Comparison of ENCODE assay signal across 25 cellular contexts in the genomic region with DNA sequence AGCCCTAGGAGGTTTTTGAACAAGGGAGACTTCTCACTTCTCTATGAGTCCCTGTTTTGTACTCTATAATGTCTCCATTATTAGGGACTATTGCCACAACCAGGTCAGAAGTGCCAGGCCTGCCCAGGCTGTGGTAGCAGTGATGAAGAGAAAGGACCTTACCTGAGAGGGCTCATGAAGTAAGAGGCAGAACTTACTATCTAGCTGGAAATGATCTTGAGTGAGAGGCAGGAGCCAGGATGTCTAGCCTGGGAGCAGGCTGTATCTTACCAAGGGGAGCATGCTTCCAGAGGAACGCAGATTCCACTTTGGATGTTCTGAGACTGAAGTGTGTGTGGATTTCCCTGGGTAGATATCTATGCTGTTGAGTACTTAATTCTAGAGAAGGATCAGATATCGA.
DNase-seq lines count a peak whose midpoint lies in the region; ATAC-seq and TF ChIP-seq lines count a peak whose summit lies in the region.
"Had no signal": no experiment of that assay in that cellular context is flagged by ENCODE, and none has a peak within 500 bp of the region (broad histone marks: within the 10 kb centered on the region; RNA-seq: fewer than 3 reads in every experiment).

No MANE protein-coding gene starts in this region.

- no peak overlapping the region for H3K4me3 Mint-ChIP-seq in activated naive CD4-positive, alpha-beta T cell treated with anti-CD3 and anti-CD28 coated beads for 36 hours
- H3K4me3 Mint-ChIP-seq in stimulated activated effector memory CD8-positive, alpha-beta T cell treated with anti-CD3 and anti-CD28 coated beads, Interleukin-12 subunit alpha, Interleukin-12 subunit beta, amount 100 ng/mL, for 72 hours = no peak overlapping the region
- H3K4me3 Mint-ChIP-seq: CD14-positive monocyte had no signal

- CTCF ChIA-PET in activated naive CD4-positive, alpha-beta T cell treated with anti-CD3 and anti-CD28 coated beads for 36 hours (lab: Charles Lee) = interaction anchor here (0.7 to 3.0 kb wide), 5 partner anchors 14 to 119 kb away, joined by 3 to 13 read pairs (median 4); no protein-coding TSS in a partner anchor

- H2AFZ ChIP-seq in OCI-LY3 (ENCODE audit: low read depth, low read length) = no peak overlapping the region
- H2AFZ ChIP-seq: GM23248, parathyroid adenoma had no signal

- H3K27ac Mint-ChIP-seq in activated naive CD4-positive, alpha-beta T cell treated with anti-CD3 and anti-CD28 coated beads for 36 hours = peak overlapping the region; percentile 33
- H3K27ac Mint-ChIP-seq in stimulated activated effector memory CD8-positive, alpha-beta T cell treated with anti-CD3 and anti-CD28 coated beads, Interleukin-12 subunit alpha, Interleukin-12 subunit beta, amount 100 ng/mL, for 72 hours = peak overlapping the region; percentile 96

- H4K20me1 ChIP-seq in OCI-LY3 (ENCODE audit: insufficient read depth, low read length) = peaks cover 26% of the 10 kb centered on the region; the same call in 1 of the 2 replicates

- H3K36me3 Mint-ChIP-seq in activated naive CD4-positive, alpha-beta T cell treated with anti-CD3 and anti-CD28 coated beads for 36 hours (ENCODE audit: low read depth) = peaks cover 81% of the 10 kb centered on the region
- H3K36me3 Mint-ChIP-seq in stimulated activated effector memory CD8-positive, alpha-beta T cell treated with anti-CD3 and anti-CD28 coated beads, Interleukin-12 subunit alpha, Interleukin-12 subunit beta, amount 100 ng/mL, for 72 hours = peaks cover 99% of the 10 kb centered on the region

- H3K27me3 Mint-ChIP-seq in activated naive CD4-positive, alpha-beta T cell treated with anti-CD3 and anti-CD28 coated beads for 36 hours (ENCODE audit: low read depth) = no peaks in the 10 kb centered on the region

- no peak overlapping the region for H3K4me3 ChIP-seq in OCI-LY3 (ENCODE audit: low read length)
- H3K4me3 ChIP-seq in ascending aorta = no peak overlapping the region
- H3K4me3 ChIP-seq: esophagus muscularis mucosa, gastrocnemius medialis, GM23248, lung, thyroid gland had no signal

- H3K4me1 Mint-ChIP-seq in activated naive CD4-positive, alpha-beta T cell treated with anti-CD3 and anti-CD28 coated beads for 36 hours (ENCODE audit: low read depth) = peaks cover 87% of the 10 kb centered on the region
- peaks cover 78% of the 10 kb centered on the region for H3K4me1 Mint-ChIP-seq in stimulated activated effector memory CD8-positive, alpha-beta T cell treated with anti-CD3 and anti-CD28 coated beads, Interleukin-12 subunit alpha, Interleukin-12 subunit beta, amount 100 ng/mL, for 72 hours

- no peaks in the 10 kb centered on the region for H3K9me3 Mint-ChIP-seq in activated naive CD4-positive, alpha-beta T cell treated with anti-CD3 and anti-CD28 coated beads for 36 hours
- H3K9me3 Mint-ChIP-seq in stimulated activated effector memory CD8-positive, alpha-beta T cell treated with anti-CD3 and anti-CD28 coated beads, Interleukin-12 subunit alpha, Interleukin-12 subunit beta, amount 100 ng/mL, for 72 hours = no peaks in the 10 kb centered on the region

- H3K36me3 ChIP-seq in OCI-LY3 (replicated peaks; ENCODE audit: low read depth, low read length) = peaks cover 75% of the 10 kb centered on the region
- H3K36me3 ChIP-seq in ascending aorta = peaks cover 8 to 14% of the 10 kb centered on the region in 2 donors
- H3K36me3 ChIP-seq: gastrocnemius medialis had no signal

- peaks cover 90% of the 10 kb centered on the region for H3K79me2 ChIP-seq in OCI-LY3 (ENCODE audit: low read length)
- H3K79me2 ChIP-seq: parathyroid adenoma had no signal

- H3K9me3 ChIP-seq in OCI-LY3 (ENCODE audit: insufficient read depth, low read length) = no peaks in the 10 kb centered on the region
- H3K9me3 ChIP-seq in ascending aorta = no peaks in the 10 kb centered on the region
- H3K9me3 ChIP-seq: esophagus muscularis mucosa, gastrocnemius medialis, thyroid gland had no signal

- H3K4me1 ChIP-seq in OCI-LY3 (ENCODE audit: low read length) (peaks cover 52% of the 10 kb centered on the region), ascending aorta (peaks cover 7 to 17% of the 10 kb centered on the region in 2 donors)
- H3K4me1 ChIP-seq: parathyroid adenoma had no signal

- intact Hi-C loops in activated naive CD4-positive, alpha-beta T cell treated with anti-CD3 and anti-CD28 coated beads for 36 hours (cut with micrococcal nuclease) = no loop called here
- intact Hi-C loops in ascending aorta (cut with DNase I) = no loop called here

- H3K9ac ChIP-seq in OCI-LY3 (ENCODE audit: low read length) = no peak overlapping the region; the same call in 1 of the 2 replicates
- H3K9ac ChIP-seq: GM23248, parathyroid adenoma had no signal

- H3K4me2 ChIP-seq in OCI-LY3 (ENCODE audit: low read length) = no peak overlapping the region

- DNase-seq in activated naive CD4-positive, alpha-beta T cell treated with anti-CD3 and anti-CD28 coated beads for 36 hours = no peak
- no peak for DNase-seq in activated naive CD4-positive, alpha-beta T cell (lab: John Stamatoyannopoulos, UW)
- no peak for DNase-seq in ascending aorta (ENCODE audit: low spot score in 2 of 2)
- DNase-seq in stimulated activated effector memory CD8-positive, alpha-beta T cell treated with anti-CD3 and anti-CD28 coated beads, Interleukin-12 subunit alpha, Interleukin-12 subunit beta, amount 100 ng/mL, for 72 hours (ENCODE audit: low spot score in 2 of 2) = no peak
- DNase-seq in epidermal melanocyte (ENCODE audit: insufficient read length, low spot score) = no peak
- DNase-seq: activated effector memory CD4-positive, alpha-beta T cell treated with Interleukin-2 at 50 U/mL for 16 hours; gastrocnemius medialis; GF-D8; GM23248; kidney; NCI-H1436; NCI-H748 treated with DMSO at 0.1 percent for 48 hours; SHP77; stimulated activated CD4-positive, alpha-beta T cell treated with anti-CD3 and anti-CD28 coated beads, Interleukin-15, amount 100 ng/mL, for 24 hours; thyroid gland had no signal

- H3K27me3 ChIP-seq in OCI-LY3 (ENCODE audit: low read depth, low read length) = no peaks in the 10 kb centered on the region
- H3K27me3 ChIP-seq in ascending aorta = no peaks in the 10 kb centered on the region
- H3K27me3 ChIP-seq: esophagus muscularis mucosa, gastrocnemius medialis, thyroid gland had no signal

- H3K27ac ChIP-seq in OCI-LY3 (ENCODE audit: low read length) (peak overlapping the region; percentile 99), ascending aorta (peak overlapping the region; percentile 20 to 82)
- H3K27ac ChIP-seq: esophagus muscularis mucosa, gastrocnemius medialis, GM23248, HL-60, parathyroid adenoma, thyroid gland, VCaP had no signal

- ATAC-seq in stimulated activated effector memory CD8-positive, alpha-beta T cell treated with anti-CD3 and anti-CD28 coated beads, Interleukin-12 subunit alpha, Interleukin-12 subunit beta, amount 100 ng/mL, for 72 hours = no peak
- ATAC-seq in HG03432 (IDR thresholded peaks at IDR 0.05; ENCODE audit: unreplicated experiment) (no peak), HG03039 (IDR thresholded peaks at IDR 0.05; ENCODE audit: unreplicated experiment) (no peak)
- ATAC-seq: gastrocnemius medialis, sciatic nerve had no signal

- TF ChIP-seq CTCF in OCI-LY3 (IDR thresholded peaks at IDR 0.05; ENCODE audit: low read depth, low read length) (no peak), ascending aorta (IDR thresholded peaks at IDR 0.05) (no peak)
